Comparison of ENCODE assay signal across 1 cellular context in genomic region chr4:43356786-43357185, GRCh38.
TF ChIP-seq lines count a peak whose summit lies in the region.

No MANE protein-coding gene starts in this region.

TF ChIP-seq in HepG2, 621 proteins besides CTCF, POLR2A, EP300 and RAD21 (continued from another document and continues in another):
- TF ChIP-seq ZHX1 (CRISPR knock-in tag; IDR thresholded peaks at IDR 0.05; ENCODE audit: low read depth), result no peak
- no peak for TF ChIP-seq MTA3 (CRISPR knock-in tag; IDR thresholded peaks at IDR 0.05)
- TF ChIP-seq ZGPAT (CRISPR knock-in tag; IDR thresholded peaks at IDR 0.05), result peak; percentile 53; the same call in 1 of the 2 replicates
- TF ChIP-seq TOE1 (CRISPR knock-in tag; IDR thresholded peaks at IDR 0.05), result no peak
- TF ChIP-seq E2F1 (CRISPR knock-in tag; IDR thresholded peaks at IDR 0.05), result no peak
- TF ChIP-seq ZBTB33 (CRISPR knock-in tag; IDR thresholded peaks at IDR 0.05), result no peak
- TF ChIP-seq ZNF143 (CRISPR knock-in tag; IDR thresholded peaks at IDR 0.05), result no peak
- no peak for TF ChIP-seq HMGXB3 (CRISPR knock-in tag; IDR thresholded peaks at IDR 0.05; ENCODE audit: borderline replicate concordance)
- no peak for TF ChIP-seq PRPF4 (IDR thresholded peaks at IDR 0.05; ENCODE audit: low read depth, low read length, poor library complexity, severe bottlenecking)
- TF ChIP-seq CENPT (CRISPR knock-in tag; IDR thresholded peaks at IDR 0.05; ENCODE audit: low read depth), result no peak
- no peak for TF ChIP-seq CAMTA2 (CRISPR knock-in tag; IDR thresholded peaks at IDR 0.05; ENCODE audit: borderline replicate concordance)
- TF ChIP-seq MTERF4 (CRISPR knock-in tag; IDR thresholded peaks at IDR 0.05), result no peak
- TF ChIP-seq HNRNPLL (IDR thresholded peaks at IDR 0.05; ENCODE audit: low read depth, low read length, poor library complexity, severe bottlenecking), result no peak
- TF ChIP-seq FOXC1 (CRISPR knock-in tag; IDR thresholded peaks at IDR 0.05; ENCODE audit: borderline replicate concordance), result no peak
- no peak for TF ChIP-seq ZNF589 (CRISPR knock-in tag; conservative IDR thresholded peaks at IDR 0.05)
- TF ChIP-seq TFDP2 (CRISPR knock-in tag; IDR thresholded peaks at IDR 0.05), result no peak
- no peak for TF ChIP-seq RELA (CRISPR knock-in tag; IDR thresholded peaks at IDR 0.05)
- TF ChIP-seq BATF2 (CRISPR knock-in tag; IDR thresholded peaks at IDR 0.05), result no peak
- no peak for TF ChIP-seq ZNF749 (CRISPR knock-in tag; IDR thresholded peaks at IDR 0.05; ENCODE audit: borderline replicate concordance)
- no peak for TF ChIP-seq ZSCAN20 (CRISPR knock-in tag; IDR thresholded peaks at IDR 0.05; ENCODE audit: borderline replicate concordance)
- TF ChIP-seq ZFP1 (CRISPR knock-in tag; IDR thresholded peaks at IDR 0.05), result no peak
- no peak for TF ChIP-seq ZNF383 (CRISPR knock-in tag; IDR thresholded peaks at IDR 0.05; ENCODE audit: borderline replicate concordance)
- TF ChIP-seq ZNF570 (CRISPR knock-in tag; IDR thresholded peaks at IDR 0.05; ENCODE audit: borderline replicate concordance), result no peak
- TF ChIP-seq ZNF672 (CRISPR knock-in tag; IDR thresholded peaks at IDR 0.05), result no peak
- TF ChIP-seq SATB2 (CRISPR knock-in tag; IDR thresholded peaks at IDR 0.05), result no peak
- no peak for TF ChIP-seq ZBTB10 (CRISPR knock-in tag; IDR thresholded peaks at IDR 0.05; ENCODE audit: borderline replicate concordance)
- no peak for TF ChIP-seq ATF4 (CRISPR knock-in tag; IDR thresholded peaks at IDR 0.05)
- TF ChIP-seq KDM2A (CRISPR knock-in tag; IDR thresholded peaks at IDR 0.05; ENCODE audit: borderline replicate concordance, low read depth), result no peak
- no peak for TF ChIP-seq ZNF12 (CRISPR knock-in tag; IDR thresholded peaks at IDR 0.05)
- no peak for TF ChIP-seq SRSF4 (IDR thresholded peaks at IDR 0.05; ENCODE audit: low read depth, low read length, poor library complexity, severe bottlenecking)
- no peak for TF ChIP-seq ATAD3A (CRISPR knock-in tag; IDR thresholded peaks at IDR 0.05)
- TF ChIP-seq ZBTB39 (CRISPR knock-in tag; IDR thresholded peaks at IDR 0.05), result no peak
- TF ChIP-seq ETV5 (CRISPR knock-in tag; IDR thresholded peaks at IDR 0.05; ENCODE audit: borderline replicate concordance), result peak; percentile 28; the same call in 1 of the 2 replicates
- TF ChIP-seq RFX1 (IDR thresholded peaks at IDR 0.05), result no peak
- no peak for TF ChIP-seq AGO2 (optimal IDR thresholded peaks at IDR 0.05; ENCODE audit: low read depth, low read length)
- no peak for TF ChIP-seq MXI1 (IDR thresholded peaks at IDR 0.05; ENCODE audit: borderline replicate concordance, low read depth, low read length)
- TF ChIP-seq GPN1 (CRISPR knock-in tag; IDR thresholded peaks at IDR 0.05; ENCODE audit: borderline replicate concordance), result no peak
